In the genomic region with DNA sequence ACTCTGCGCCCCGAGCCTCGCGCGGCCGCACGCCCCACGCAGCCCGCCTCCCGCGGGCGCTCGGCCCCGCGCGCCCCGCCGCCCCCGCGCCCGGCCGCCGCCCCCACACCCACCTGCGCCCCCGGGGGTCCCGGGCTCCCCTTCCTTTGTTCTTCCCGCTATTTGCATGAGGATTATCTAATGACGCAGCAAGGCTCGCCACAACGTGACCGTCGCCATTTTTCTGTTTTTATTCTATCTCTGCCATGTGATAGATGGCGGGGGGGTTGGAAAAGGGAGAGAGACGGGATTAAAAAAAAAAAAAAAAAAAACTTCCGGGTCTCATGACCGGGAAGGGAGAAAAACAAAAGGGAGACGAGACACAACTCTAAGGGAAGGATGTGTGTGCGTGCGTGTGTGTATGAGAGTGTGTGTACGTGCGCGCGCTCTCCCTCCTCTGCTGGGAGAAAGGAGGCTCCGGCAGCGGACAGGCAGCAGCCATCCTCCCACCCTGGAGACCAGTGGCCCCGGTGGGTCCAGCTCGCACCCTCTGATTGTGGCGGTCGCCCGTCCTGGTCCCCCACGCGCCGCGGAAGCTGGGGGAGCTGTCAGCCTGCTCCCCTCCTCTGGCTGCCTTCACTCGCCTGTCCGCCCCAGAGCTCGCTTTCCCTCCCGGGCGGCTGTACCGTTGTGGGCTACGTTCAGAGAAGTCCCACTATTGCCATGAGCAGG, we compare ENCODE assay signal across 1 cellular context.
TF ChIP-seq lines count a peak whose summit lies in the region.

No MANE protein-coding gene starts in this region.

TF ChIP-seq in HEK293, 187 proteins besides CTCF, POLR2A, EP300 and RAD21 (continued from another document and continues in another):
- TF ChIP-seq PRDM10 (tag by site-specific recombination; IDR thresholded peaks at IDR 0.05) (peak; percentile 98), ZNF426 (tag by site-specific recombination; IDR thresholded peaks at IDR 0.05) (no peak), ZNF704 (tag by site-specific recombination; IDR thresholded peaks at IDR 0.05) (no peak), SCRT2 (tag by site-specific recombination; IDR thresholded peaks at IDR 0.05) (no peak), SETDB1 (IDR thresholded peaks at IDR 0.05; ENCODE audit: insufficient read length, low read length) (no peak), SALL2 (tag by site-specific recombination; IDR thresholded peaks at IDR 0.05; ENCODE audit: borderline replicate concordance) (no peak), ZNF169 (tag by site-specific recombination; IDR thresholded peaks at IDR 0.05) (no peak), KLF7 (tag by site-specific recombination; IDR thresholded peaks at IDR 0.05; ENCODE audit: borderline replicate concordance) (no peak), HIC1 (tag by site-specific recombination; IDR thresholded peaks at IDR 0.05) (no peak), ZNF350 (tag by site-specific recombination; IDR thresholded peaks at IDR 0.05) (no peak), ZNF292 (tag by site-specific recombination; IDR thresholded peaks at IDR 0.05; ENCODE audit: borderline replicate concordance, low read depth) (no peak), ZFP37 (tag by site-specific recombination; IDR thresholded peaks at IDR 0.05) (no peak), TCF7L2 (IDR thresholded peaks at IDR 0.05; ENCODE audit: borderline replicate concordance, low read depth, low read length) (peak; percentile 74; the same call in 1 of the 2 replicates), ZNF184 (tag by site-specific recombination; IDR thresholded peaks at IDR 0.05) (no peak), ZNF514 (tag by site-specific recombination; IDR thresholded peaks at IDR 0.05) (no peak), ZNF138 (tag by site-specific recombination; IDR thresholded peaks at IDR 0.05; ENCODE audit: borderline replicate concordance) (no peak), HOXC10 (CRISPR knock-in tag; IDR thresholded peaks at IDR 0.05) (no peak; the same call in 1 of the 2 replicates), GLIS2 (tag by site-specific recombination; IDR thresholded peaks at IDR 0.05) (peak; percentile 86), ZNF324 (tag by site-specific recombination; IDR thresholded peaks at IDR 0.05) (peak; percentile 58; the same call in 1 of the 2 replicates), ZNF391 (tag by site-specific recombination; IDR thresholded peaks at IDR 0.05; ENCODE audit: borderline replicate concordance, low read depth) (peak; percentile 72; the same call in 1 of the 2 replicates), ZBTB44 (tag by site-specific recombination; IDR thresholded peaks at IDR 0.05) (no peak), ZNF610 (tag by site-specific recombination; IDR thresholded peaks at IDR 0.05; ENCODE audit: borderline replicate concordance) (no peak), KLF10 (tag by site-specific recombination; IDR thresholded peaks at IDR 0.05) (no peak), ZNF585B (tag by site-specific recombination; IDR thresholded peaks at IDR 0.05) (no peak), ZNF560 (tag by site-specific recombination; IDR thresholded peaks at IDR 0.05; ENCODE audit: borderline replicate concordance) (no peak), ZNF791 (tag by site-specific recombination; IDR thresholded peaks at IDR 0.05) (no peak), YY1 (tag by site-specific recombination; IDR thresholded peaks at IDR 0.05) (peak; percentile 63; the same call in 1 of the 2 replicates), YY2 (tag by site-specific recombination; IDR thresholded peaks at IDR 0.05) (peak; percentile 70), ZNF521 (tag by site-specific recombination; IDR thresholded peaks at IDR 0.05) (no peak), ZNF621 (tag by site-specific recombination; IDR thresholded peaks at IDR 0.05) (no peak), ZNF501 (tag by site-specific recombination; IDR thresholded peaks at IDR 0.05) (peak; percentile 88), ZNF785 (tag by site-specific recombination; IDR thresholded peaks at IDR 0.05) (no peak), ZNF777 (tag by site-specific recombination; IDR thresholded peaks at IDR 0.05; ENCODE audit: borderline replicate concordance) (no peak; the same call in 1 of the 2 replicates), ZNF2 (tag by site-specific recombination; IDR thresholded peaks at IDR 0.05) (peak; percentile 78), ZXDB (tag by site-specific recombination; IDR thresholded peaks at IDR 0.05) (peak; percentile 62; the same call in 1 of the 2 replicates), ZNF148 (tag by site-specific recombination; IDR thresholded peaks at IDR 0.05; ENCODE audit: borderline replicate concordance) (no peak)
- TF ChIP-seq, protein P1, sequence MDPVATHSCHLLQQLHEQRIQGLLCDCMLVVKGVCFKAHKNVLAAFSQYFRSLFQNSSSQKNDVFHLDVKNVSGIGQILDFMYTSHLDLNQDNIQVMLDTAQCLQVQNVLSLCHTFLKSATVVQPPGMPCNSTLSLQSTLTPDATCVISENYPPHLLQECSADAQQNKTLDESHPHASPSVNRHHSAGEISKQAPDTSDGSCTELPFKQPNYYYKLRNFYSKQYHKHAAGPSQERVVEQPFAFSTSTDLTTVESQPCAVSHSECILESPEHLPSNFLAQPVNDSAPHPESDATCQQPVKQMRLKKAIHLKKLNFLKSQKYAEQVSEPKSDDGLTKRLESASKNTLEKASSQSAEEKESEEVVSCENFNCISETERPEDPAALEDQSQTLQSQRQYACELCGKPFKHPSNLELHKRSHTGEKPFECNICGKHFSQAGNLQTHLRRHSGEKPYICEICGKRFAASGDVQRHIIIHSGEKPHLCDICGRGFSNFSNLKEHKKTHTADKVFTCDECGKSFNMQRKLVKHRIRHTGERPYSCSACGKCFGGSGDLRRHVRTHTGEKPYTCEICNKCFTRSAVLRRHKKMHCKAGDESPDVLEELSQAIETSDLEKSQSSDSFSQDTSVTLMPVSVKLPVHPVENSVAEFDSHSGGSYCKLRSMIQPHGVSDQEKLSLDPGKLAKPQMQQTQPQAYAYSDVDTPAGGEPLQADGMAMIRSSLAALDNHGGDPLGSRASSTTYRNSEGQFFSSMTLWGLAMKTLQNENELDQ (tag by site-specific recombination; IDR thresholded peaks at IDR 0.05; ENCODE audit: low read depth): no peak
- TF ChIP-seq, protein P2, sequence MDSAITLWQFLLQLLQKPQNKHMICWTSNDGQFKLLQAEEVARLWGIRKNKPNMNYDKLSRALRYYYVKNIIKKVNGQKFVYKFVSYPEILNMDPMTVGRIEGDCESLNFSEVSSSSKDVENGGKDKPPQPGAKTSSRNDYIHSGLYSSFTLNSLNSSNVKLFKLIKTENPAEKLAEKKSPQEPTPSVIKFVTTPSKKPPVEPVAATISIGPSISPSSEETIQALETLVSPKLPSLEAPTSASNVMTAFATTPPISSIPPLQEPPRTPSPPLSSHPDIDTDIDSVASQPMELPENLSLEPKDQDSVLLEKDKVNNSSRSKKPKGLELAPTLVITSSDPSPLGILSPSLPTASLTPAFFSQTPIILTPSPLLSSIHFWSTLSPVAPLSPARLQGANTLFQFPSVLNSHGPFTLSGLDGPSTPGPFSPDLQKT (IDR thresholded peaks at IDR 0.05; ENCODE audit: borderline replicate concordance, low read depth, low read length): no peak
- TF ChIP-seq, protein P3, sequence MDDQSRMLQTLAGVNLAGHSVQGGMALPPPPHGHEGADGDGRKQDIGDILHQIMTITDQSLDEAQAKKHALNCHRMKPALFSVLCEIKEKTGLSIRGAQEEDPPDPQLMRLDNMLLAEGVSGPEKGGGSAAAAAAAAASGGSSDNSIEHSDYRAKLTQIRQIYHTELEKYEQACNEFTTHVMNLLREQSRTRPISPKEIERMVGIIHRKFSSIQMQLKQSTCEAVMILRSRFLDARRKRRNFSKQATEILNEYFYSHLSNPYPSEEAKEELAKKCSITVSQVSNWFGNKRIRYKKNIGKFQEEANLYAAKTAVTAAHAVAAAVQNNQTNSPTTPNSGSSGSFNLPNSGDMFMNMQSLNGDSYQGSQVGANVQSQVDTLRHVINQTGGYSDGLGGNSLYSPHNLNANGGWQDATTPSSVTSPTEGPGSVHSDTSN (CRISPR knock-in tag; IDR thresholded peaks at IDR 0.05): no peak
- TF ChIP-seq, protein P4, sequence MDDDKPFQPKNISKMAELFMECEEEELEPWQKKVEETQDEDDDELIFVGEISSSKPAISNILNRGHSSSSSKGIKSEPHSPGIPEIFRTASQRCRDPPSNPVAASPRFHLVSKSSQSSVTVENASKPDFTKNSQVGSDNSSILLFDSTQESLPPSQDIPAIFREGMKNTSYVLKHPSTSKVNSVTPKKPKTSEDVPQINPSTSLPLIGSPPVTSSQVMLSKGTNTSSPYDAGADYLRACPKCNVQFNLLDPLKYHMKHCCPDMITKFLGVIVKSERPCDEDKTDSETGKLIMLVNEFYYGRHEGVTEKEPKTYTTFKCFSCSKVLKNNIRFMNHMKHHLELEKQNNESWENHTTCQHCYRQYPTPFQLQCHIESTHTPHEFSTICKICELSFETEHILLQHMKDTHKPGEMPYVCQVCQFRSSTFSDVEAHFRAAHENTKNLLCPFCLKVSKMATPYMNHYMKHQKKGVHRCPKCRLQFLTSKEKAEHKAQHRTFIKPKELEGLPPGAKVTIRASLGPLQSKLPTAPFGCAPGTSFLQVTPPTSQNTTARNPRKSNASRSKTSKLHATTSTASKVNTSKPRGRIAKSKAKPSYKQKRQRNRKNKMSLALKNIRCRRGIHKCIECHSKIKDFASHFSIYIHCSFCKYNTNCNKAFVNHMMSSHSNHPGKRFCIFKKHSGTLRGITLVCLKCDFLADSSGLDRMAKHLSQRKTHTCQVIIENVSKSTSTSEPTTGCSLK (tag by site-specific recombination; IDR thresholded peaks at IDR 0.05): no peak
